In the genomic region with DNA sequence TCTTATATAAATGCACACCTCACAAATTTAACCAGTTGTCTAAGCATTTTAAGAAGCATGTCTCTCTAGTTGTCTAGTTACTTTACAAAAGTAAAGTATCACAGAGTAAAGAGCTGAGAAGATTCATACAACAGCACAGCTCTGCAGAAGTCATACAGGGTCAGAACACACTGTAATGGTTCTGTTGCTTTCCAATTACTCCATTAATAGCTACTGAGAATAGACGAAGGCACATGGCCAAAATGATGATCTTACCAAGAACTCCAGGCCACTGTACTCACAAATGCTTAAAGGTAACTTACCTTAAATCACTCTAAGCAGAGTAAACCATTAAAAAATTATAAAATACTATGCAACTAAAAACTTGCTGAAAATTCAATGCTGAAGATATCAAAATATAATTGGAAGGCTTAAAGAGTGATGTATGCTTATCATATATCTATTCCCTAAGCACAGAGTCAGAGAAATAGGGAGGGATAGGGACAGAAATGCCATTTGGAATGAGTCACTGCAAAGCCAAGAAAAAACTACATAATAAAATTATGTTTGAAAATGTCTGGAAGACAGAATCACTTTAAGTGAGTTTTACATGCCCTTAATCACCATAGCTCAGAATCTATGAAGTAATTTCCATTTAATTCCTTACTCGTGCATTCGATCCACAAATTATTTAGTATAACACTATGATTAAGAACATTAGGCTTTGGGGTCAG, we compare ENCODE assay signal across 11 cellular contexts.
DNase-seq lines count a peak whose midpoint lies in the region; ATAC-seq, FAIRE-seq and TF ChIP-seq lines count a peak whose summit lies in the region.
"Had no signal": no experiment of that assay in that cellular context is flagged by ENCODE, and none has a peak within 500 bp of the region (broad histone marks: within the 10 kb centered on the region; RNA-seq: fewer than 3 reads in every experiment).

No MANE protein-coding gene starts in this region.

- no peak for FAIRE-seq in astrocyte (lab: Jason Lieb, UNC)

- H3K9ac ChIP-seq in GM23248 (peak overlapping the region; percentile 21; the same call in 1 of the 2 replicates), astrocyte (ENCODE audit: low read length) (peak overlapping the region; percentile 53)
- H3K9ac ChIP-seq: neural progenitor cell had no signal

- H2AFZ ChIP-seq in GM23248 (no peak overlapping the region), astrocyte (ENCODE audit: low read depth, low read length) (no peak overlapping the region)
- H2AFZ ChIP-seq: neural progenitor cell had no signal

- peaks cover 41% of the 10 kb centered on the region for H3K4me1 Mint-ChIP-seq in astrocyte (ENCODE audit: low read depth, unreplicated experiment)

- intact Hi-C loops in heart left ventricle (cut with DNase I): loop anchor here in 5 of 10 donors (5.0 to 10.0 kb wide), 4 partner anchors 73 to 154 kb away; a partner anchor contains a TSS

- H3K79me2 ChIP-seq in GM23248 (ENCODE audit: insufficient read depth) (no peaks in the 10 kb centered on the region), astrocyte (ENCODE audit: insufficient read depth, low read length) (no peaks in the 10 kb centered on the region)

- peak overlapping the region; percentile 81 for H3K27ac ChIP-seq in GM23248
- H3K27ac ChIP-seq in astrocyte (ENCODE audit: low read depth, low read length): peak overlapping the region; percentile 87
- peak overlapping the region; percentile 21 to 93 (median 81) for H3K27ac ChIP-seq in heart left ventricle
- H3K27ac ChIP-seq: neural progenitor cell had no signal

- peak; percentile 62 for DNase-seq in GM23248
- peak; percentile 41 for DNase-seq in astrocyte (ENCODE audit: low read depth)
- DNase-seq in heart left ventricle: peak in 2 of 5 donors; percentile 33 to 39
- peak; percentile 35 for DNase-seq in skeletal muscle cell (ENCODE audit: low read depth)
- DNase-seq in stimulated activated CD4-positive, alpha-beta T cell treated with anti-CD3 and anti-CD28 coated beads, Interleukin-15, amount 100 ng/mL, for 24 hours: no peak
- no peak for DNase-seq in GDM1 (lab: John Stamatoyannopoulos, UW)
- DNase-seq in occipital lobe (lab: John Stamatoyannopoulos, UW): no peak
- DNase-seq in activated gamma-delta T cell treated with Interleukin-2 at 50 U/mL for 16 hours: no peak
- DNase-seq: cerebellar nuclear complex, OCI-M1 had no signal

- H3K27me3 ChIP-seq in GM23248 (replicated peaks; ENCODE audit: insufficient read depth): no peaks in the 10 kb centered on the region
- no peaks in the 10 kb centered on the region for H3K27me3 ChIP-seq in astrocyte (ENCODE audit: insufficient read depth, low read length)
- no peaks in the 10 kb centered on the region for H3K27me3 ChIP-seq in heart left ventricle
- H3K27me3 ChIP-seq: neural progenitor cell had no signal

- peaks cover 16% of the 10 kb centered on the region for H3F3A ChIP-seq in GM23248 (ENCODE audit: insufficient read depth)

- H3K9me3 ChIP-seq in GM23248 (ENCODE audit: low read depth) (no peaks in the 10 kb centered on the region), astrocyte (ENCODE audit: insufficient read depth, low read depth, low read length) (no peaks in the 10 kb centered on the region), heart left ventricle (no peaks in the 10 kb centered on the region)

- no peak for TF ChIP-seq POLR2A in heart left ventricle (IDR thresholded peaks at IDR 0.05)

- H3K36me3 ChIP-seq in GM23248 (ENCODE audit: low read depth): peaks cover 8% of the 10 kb centered on the region; the same call in 1 of the 2 replicates
- H3K36me3 ChIP-seq in astrocyte (ENCODE audit: insufficient read depth, low read length): no peaks in the 10 kb centered on the region
- peaks cover 0 to 82% (median 29%) of the 10 kb centered on the region in 9 donors for H3K36me3 ChIP-seq in heart left ventricle
- H3K36me3 ChIP-seq: neural progenitor cell had no signal

- peaks cover 37% of the 10 kb centered on the region for H3K36me3 Mint-ChIP-seq in astrocyte (ENCODE audit: low read depth, unreplicated experiment)
- H3K36me3 Mint-ChIP-seq: neural progenitor cell had no signal

- in situ Hi-C loops in GM23248 (cut with MboI): no loop called here

- no peaks in the 10 kb centered on the region for H3K9me2 ChIP-seq in GM23248 (ENCODE audit: insufficient read depth)

- no peaks in the 10 kb centered on the region for H3K27me3 Mint-ChIP-seq in astrocyte (ENCODE audit: low read depth, unreplicated experiment)

- peaks cover 4% of the 10 kb centered on the region for H3K9me3 Mint-ChIP-seq in astrocyte (ENCODE audit: unreplicated experiment)
- H3K9me3 Mint-ChIP-seq: neural progenitor cell had no signal

- no peaks in the 10 kb centered on the region for H4K20me1 ChIP-seq in GM23248 (ENCODE audit: insufficient read depth)
- no peaks in the 10 kb centered on the region for H4K20me1 ChIP-seq in astrocyte (ENCODE audit: insufficient read depth, low read length)

- TF ChIP-seq CTCF in astrocyte (IDR thresholded peaks at IDR 0.05; ENCODE audit: insufficient read depth, low read depth, low read length): no peak
- no peak for TF ChIP-seq CTCF in heart left ventricle (IDR thresholded peaks at IDR 0.05)

- H3K4me3 ChIP-seq in GM23248: 0 out of 2 replicates have a peak overlapping the region, but pooled peaks have one; percentile 5
- peak overlapping the region; percentile 7 for H3K4me3 ChIP-seq in astrocyte (ENCODE audit: insufficient read depth, low read depth, low read length)
- peak overlapping the region in 6 of 12 donors; percentile 3 to 28 (median 14) for H3K4me3 ChIP-seq in heart left ventricle
- H3K4me3 ChIP-seq in skeletal muscle cell (ENCODE audit: low read depth, low read length): no peak overlapping the region
- H3K4me3 ChIP-seq: neural progenitor cell had no signal

- ATAC-seq in heart left ventricle: peak; percentile 87 to 92 (median 92)

- H3K4me1 ChIP-seq in GM23248 (ENCODE audit: insufficient read depth) (peaks cover 23% of the 10 kb centered on the region), astrocyte (ENCODE audit: insufficient read depth, low read length) (peaks cover 21% of the 10 kb centered on the region), heart left ventricle (peaks cover 0 to 41% (median 18%) of the 10 kb centered on the region in 12 donors)
- H3K4me1 ChIP-seq: neural progenitor cell had no signal

- H3K4me2 ChIP-seq in GM23248 (ENCODE audit: unreplicated experiment): peak overlapping the region; percentile 42
- peak overlapping the region; percentile 57 for H3K4me2 ChIP-seq in astrocyte (ENCODE audit: low read length)
- H3K4me2 ChIP-seq: neural progenitor cell had no signal

- no peak overlapping the region for H3K4me3 Mint-ChIP-seq in astrocyte (ENCODE audit: unreplicated experiment)
- H3K4me3 Mint-ChIP-seq: neural progenitor cell had no signal

- H3K27ac Mint-ChIP-seq in astrocyte (ENCODE audit: unreplicated experiment): peak overlapping the region; percentile 72
- H3K27ac Mint-ChIP-seq: neural progenitor cell had no signal

- 7 to 10% methylated on average over 3 of the region's 3 CpGs for WGBS in GM23248 (ENCODE audit: low coverage in 1 of 2, low lambda C conversion rate in 2 of 2, missing lambda C conversion rate in 2 of 2), 2 experiments
- WGBS in heart left ventricle, 4 donors: 39 to 50% (median 42%) methylated on average over 3 of the region's 3 CpGs

Comparison
In these comparisons a context has a peak if more than half of its experiments do, and no peak if none do; other contexts are left out.
1. DNase-seq: peak in GM23248 (single experiment), astrocyte (single experiment) and skeletal muscle cell (single experiment); none in stimulated activated CD4-positive, alpha-beta T cell treated with anti-CD3 and anti-CD28 coated beads, Interleukin-15, amount 100 ng/mL, for 24 hours (single experiment), GDM1 (single experiment), occipital lobe (single experiment) and activated gamma-delta T cell treated with Interleukin-2 at 50 U/mL for 16 hours (single experiment).
2. Peak in every context shown above with its lines, with median percentiles within 50 percentile points of each other: H3K27ac ChIP-seq.